Comparison of ENCODE assay signal across 10 cellular contexts in genomic region chr1:173205146-173206051, GRCh38. TPM values are rescaled to one million over a fixed set of nuclear protein-coding genes. Genes with fewer than 3 reads are reported as not detected.
A peak's percentile ranks its signal among the peaks of the same experiment; 100 is the strongest.
DNase-seq lines count a peak whose midpoint lies in the region; ATAC-seq and TF ChIP-seq lines count a peak whose summit lies in the region.
"Had no signal": no experiment of that assay in that cellular context is flagged by ENCODE, and none has a peak within 500 bp of the region (broad histone marks: within the 10 kb centered on the region; RNA-seq: fewer than 3 reads in every experiment).

No MANE protein-coding gene starts in this region.

- peak overlapping the region; percentile 74 for H3K4me3 Mint-ChIP-seq in CD8-positive, alpha-beta T cell
- peak overlapping the region; percentile 70 for H3K4me3 Mint-ChIP-seq in activated naive CD4-positive, alpha-beta T cell treated with anti-CD3 and anti-CD28 coated beads, Interleukin-2, amount 10 ng/mL, durations not matched to agents 7 days and 5 days

- peak in 6 of 7 experiments; percentile 15 to 75 (median 38) for DNase-seq in CD8-positive, alpha-beta T cell
- DNase-seq in activated naive CD4-positive, alpha-beta T cell treated with anti-CD3 and anti-CD28 coated beads, Interleukin-2, amount 10 ng/mL, durations not matched to agents 7 days and 5 days: peak; percentile 46
- DNase-seq in SHP77 (lab: John Stamatoyannopoulos, UW) (no peak), NCI-H748 treated with DMSO at 0.1 percent for 48 hours (lab: John Stamatoyannopoulos, UW) (no peak), SW480 (ENCODE audit: low spot score) (no peak), DMS114 treated with DMSO at 0.1 percent for 48 hours (lab: John Stamatoyannopoulos, UW; ENCODE audit: unreplicated experiment) (no peak)

- H3K27me3 Mint-ChIP-seq in CD8-positive, alpha-beta T cell (ENCODE audit: low read depth): no peaks in the 10 kb centered on the region
- peaks cover 15% of the 10 kb centered on the region for H3K27me3 Mint-ChIP-seq in activated naive CD4-positive, alpha-beta T cell treated with anti-CD3 and anti-CD28 coated beads, Interleukin-2, amount 10 ng/mL, durations not matched to agents 7 days and 5 days

- H3K4me1 Mint-ChIP-seq in CD8-positive, alpha-beta T cell (ENCODE audit: low read depth): peaks cover 47% of the 10 kb centered on the region
- peaks cover 39% of the 10 kb centered on the region for H3K4me1 Mint-ChIP-seq in activated naive CD4-positive, alpha-beta T cell treated with anti-CD3 and anti-CD28 coated beads, Interleukin-2, amount 10 ng/mL, durations not matched to agents 7 days and 5 days

- CTCF ChIA-PET in CD8-positive, alpha-beta T cell (lab: Charles Lee): interaction anchor here (1.5 to 6.7 kb wide), 4 partner anchors 9 to 461 kb away, joined by 3 to 146 read pairs (median 42); no protein-coding TSS in a partner anchor
- CTCF ChIA-PET in activated naive CD4-positive, alpha-beta T cell treated with anti-CD3 and anti-CD28 coated beads, Interleukin-2, amount 10 ng/mL, durations not matched to agents 7 days and 5 days (lab: Charles Lee): interaction anchor here (0.6 to 10.9 kb wide), 5 partner anchors 35 to 462 kb away, joined by 3 to 177 read pairs (median 3); no protein-coding TSS in a partner anchor

- peak overlapping the region; percentile 18 for H3K4me3 ChIP-seq in CD8-positive, alpha-beta T cell (ENCODE audit: low read depth, low read length)
- H3K4me3 ChIP-seq in liver (ENCODE audit: low read depth in 1 of 3, low read length in 3 of 3): no peak overlapping the region
- H3K4me3 ChIP-seq: SK-N-MC, thoracic aorta had no signal

- peak overlapping the region; percentile 95 for H3K27ac Mint-ChIP-seq in CD8-positive, alpha-beta T cell
- H3K27ac Mint-ChIP-seq in activated naive CD4-positive, alpha-beta T cell treated with anti-CD3 and anti-CD28 coated beads, Interleukin-2, amount 10 ng/mL, durations not matched to agents 7 days and 5 days: peak overlapping the region; percentile 91

- no peak overlapping the region for H3K27ac ChIP-seq in CD8-positive, alpha-beta T cell (ENCODE audit: low read depth, low read length)
- H3K27ac ChIP-seq in liver (ENCODE audit: low read depth in 1 of 2, low read length in 2 of 2): no peak overlapping the region
- H3K27ac ChIP-seq: SK-N-MC, thoracic aorta had no signal

- no peaks in the 10 kb centered on the region for H3K27me3 ChIP-seq in CD8-positive, alpha-beta T cell (ENCODE audit: insufficient read depth, low read length)
- H3K27me3 ChIP-seq in liver (ENCODE audit: control insufficient read depth in 4 of 4, insufficient read depth in 4 of 4, low read length in 3 of 4): no peaks in the 10 kb centered on the region

- no peaks in the 10 kb centered on the region for H3K36me3 Mint-ChIP-seq in CD8-positive, alpha-beta T cell
- H3K36me3 Mint-ChIP-seq in activated naive CD4-positive, alpha-beta T cell treated with anti-CD3 and anti-CD28 coated beads, Interleukin-2, amount 10 ng/mL, durations not matched to agents 7 days and 5 days: peaks cover 6% of the 10 kb centered on the region

- no peaks in the 10 kb centered on the region for H3K9me3 ChIP-seq in CD8-positive, alpha-beta T cell (ENCODE audit: low read length)
- no peaks in the 10 kb centered on the region for H3K9me3 ChIP-seq in liver (ENCODE audit: control insufficient read depth in 4 of 4, low read length in 3 of 4)
- H3K9me3 ChIP-seq: thoracic aorta had no signal

- peak; percentile 15 to 50 for TF ChIP-seq RAD21 in liver (IDR thresholded peaks at IDR 0.05)

- H3K9ac ChIP-seq in liver (ENCODE audit: low read depth in 1 of 2, low read length in 2 of 2): no peak overlapping the region

- peak; percentile 83 for ATAC-seq in CD8-positive, alpha-beta T cell
- peak; percentile 51 for ATAC-seq in HG03139 (IDR thresholded peaks at IDR 0.05; ENCODE audit: unreplicated experiment)

- intact Hi-C loops in CD8-positive, alpha-beta T cell (cut with DNase I, micrococcal nuclease): no loop called here

- peaks cover 40% of the 10 kb centered on the region for H3K4me1 ChIP-seq in CD8-positive, alpha-beta T cell (ENCODE audit: insufficient read depth, low read length)
- peaks cover 0 to 4% (median 2%) of the 10 kb centered on the region in 4 donors for H3K4me1 ChIP-seq in liver (ENCODE audit: control insufficient read depth in 4 of 4, insufficient read depth in 4 of 4, low read length in 3 of 4)

- no peak for TF ChIP-seq CTCF in CD8-positive, alpha-beta T cell (IDR thresholded peaks at IDR 0.05)
- TF ChIP-seq CTCF in liver (IDR thresholded peaks at IDR 0.05; ENCODE audit: low read depth, low read length, missing input control): no peak

- 65% methylated on average over 7 of the region's 7 CpGs for WGBS in liver

- no peaks in the 10 kb centered on the region for H3K9me3 Mint-ChIP-seq in CD8-positive, alpha-beta T cell
- no peaks in the 10 kb centered on the region for H3K9me3 Mint-ChIP-seq in activated naive CD4-positive, alpha-beta T cell treated with anti-CD3 and anti-CD28 coated beads, Interleukin-2, amount 10 ng/mL, durations not matched to agents 7 days and 5 days

- no peaks in the 10 kb centered on the region for H3K36me3 ChIP-seq in CD8-positive, alpha-beta T cell (ENCODE audit: insufficient read depth, low read length)
- no peaks in the 10 kb centered on the region for H3K36me3 ChIP-seq in liver (ENCODE audit: control insufficient read depth in 4 of 4, insufficient read depth in 3 of 4, low read depth in 1 of 4, low read length in 3 of 4)
- H3K36me3 ChIP-seq: thoracic aorta had no signal

- POLR2A ChIA-PET in CD8-positive, alpha-beta T cell (lab: Charles Lee): interaction anchor here (0.8 to 1.5 kb wide), 5 partner anchors 12 to 463 kb away, joined by 3 to 5 read pairs (median 4); no protein-coding TSS in a partner anchor

TF ChIP-seq in liver, 16 proteins besides CTCF, POLR2A, EP300 and RAD21:
- TF ChIP-seq FOXA2 (IDR thresholded peaks at IDR 0.05) (no peak), YY1 (IDR thresholded peaks at IDR 0.05) (no peak), JUND (IDR thresholded peaks at IDR 0.05) (no peak), RXRA (IDR thresholded peaks at IDR 0.05) (peak; percentile 55 to 70), TAF1 (conservative IDR thresholded peaks at IDR 0.05) (no peak), EGR1 (IDR thresholded peaks at IDR 0.05; ENCODE audit: low read depth in 2 of 2) (no peak), NR2F2 (IDR thresholded peaks at IDR 0.05) (peak; percentile 44), SP1 (IDR thresholded peaks at IDR 0.05) (no peak), FOXA1 (IDR thresholded peaks at IDR 0.05) (no peak), HNF4A (conservative IDR thresholded peaks at IDR 0.05) (peak; percentile 21 to 27), ZBTB33 (IDR thresholded peaks at IDR 0.05) (no peak), REST (IDR thresholded peaks at IDR 0.05) (no peak), HNF4G (IDR thresholded peaks at IDR 0.05) (no peak), GABPA (IDR thresholded peaks at IDR 0.05 in 1 of 2, conservative IDR thresholded peaks at IDR 0.05 in 1 of 2) (no peak)
- TF ChIP-seq, protein P1, sequence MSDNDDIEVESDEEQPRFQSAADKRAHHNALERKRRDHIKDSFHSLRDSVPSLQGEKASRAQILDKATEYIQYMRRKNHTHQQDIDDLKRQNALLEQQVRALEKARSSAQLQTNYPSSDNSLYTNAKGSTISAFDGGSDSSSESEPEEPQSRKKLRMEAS (IDR thresholded peaks at IDR 0.05): no peak
- TF ChIP-seq, protein P2, sequence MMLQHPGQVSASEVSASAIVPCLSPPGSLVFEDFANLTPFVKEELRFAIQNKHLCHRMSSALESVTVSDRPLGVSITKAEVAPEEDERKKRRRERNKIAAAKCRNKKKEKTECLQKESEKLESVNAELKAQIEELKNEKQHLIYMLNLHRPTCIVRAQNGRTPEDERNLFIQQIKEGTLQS (IDR thresholded peaks at IDR 0.05): no peak

RNA-seq across cellular contexts. Expression of gene TNFSF4, which starts 1.7 kb away (rescaled TPM):
- total RNA-seq in CD8-positive, alpha-beta T cell: under 1 TPM; 0.16 to 0.36 TPM
- 1 to 10 TPM in 1 of 2 donors, under 1 TPM in 1; 0.59 to 2.1 TPM for total RNA-seq in liver
- polyA plus RNA-seq in liver: under 1 TPM; 0.18 to 0.32 TPM

Comparison
In these comparisons a context has a peak if more than half of its experiments do, and no peak if none do; other contexts are left out.
1. DNase-seq: peak in CD8-positive, alpha-beta T cell (6 of 7) and activated naive CD4-positive, alpha-beta T cell treated with anti-CD3 and anti-CD28 coated beads, Interleukin-2, amount 10 ng/mL, durations not matched to agents 7 days and 5 days (single experiment); none in SHP77 (0 of 2), NCI-H748 treated with DMSO at 0.1 percent for 48 hours (single experiment), SW480 (single experiment) and DMS114 treated with DMSO at 0.1 percent for 48 hours (single experiment).